ENCODE assay signal across 1 cellular context in the genomic region with DNA sequence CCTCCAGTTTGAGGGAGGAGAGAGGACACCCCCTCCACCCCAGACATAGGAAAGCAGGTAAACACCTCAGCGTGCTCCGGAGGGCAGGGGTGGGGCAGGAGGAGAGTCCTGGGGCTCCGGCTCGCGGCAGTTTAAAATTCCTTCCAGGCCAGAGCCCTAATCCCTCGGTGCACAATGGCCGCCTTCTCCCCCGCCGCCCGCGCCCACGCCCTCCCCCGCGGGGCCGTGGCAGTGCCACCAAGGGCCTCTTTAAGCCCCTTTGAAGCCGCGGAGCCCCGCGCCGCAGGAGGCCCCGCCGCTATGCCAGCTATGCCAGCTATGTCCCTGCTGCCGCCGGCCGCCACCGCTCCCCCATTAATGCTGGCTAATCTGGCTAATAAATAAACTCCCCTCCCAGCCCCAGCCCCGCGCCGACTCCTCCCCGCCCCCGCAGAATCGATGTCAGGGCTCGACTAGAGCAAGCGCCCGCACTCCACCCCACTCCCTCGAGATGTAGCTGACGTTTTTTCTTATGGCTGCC.
TF ChIP-seq lines count a peak whose summit lies in the region.

No MANE protein-coding gene starts in this region.

TF ChIP-seq in SK-N-SH treated with all-trans-retinoic acid at 6 μM for 48 hours, 23 proteins besides CTCF, POLR2A, EP300 and RAD21 (continued from another document):
- TF ChIP-seq, protein P1, sequence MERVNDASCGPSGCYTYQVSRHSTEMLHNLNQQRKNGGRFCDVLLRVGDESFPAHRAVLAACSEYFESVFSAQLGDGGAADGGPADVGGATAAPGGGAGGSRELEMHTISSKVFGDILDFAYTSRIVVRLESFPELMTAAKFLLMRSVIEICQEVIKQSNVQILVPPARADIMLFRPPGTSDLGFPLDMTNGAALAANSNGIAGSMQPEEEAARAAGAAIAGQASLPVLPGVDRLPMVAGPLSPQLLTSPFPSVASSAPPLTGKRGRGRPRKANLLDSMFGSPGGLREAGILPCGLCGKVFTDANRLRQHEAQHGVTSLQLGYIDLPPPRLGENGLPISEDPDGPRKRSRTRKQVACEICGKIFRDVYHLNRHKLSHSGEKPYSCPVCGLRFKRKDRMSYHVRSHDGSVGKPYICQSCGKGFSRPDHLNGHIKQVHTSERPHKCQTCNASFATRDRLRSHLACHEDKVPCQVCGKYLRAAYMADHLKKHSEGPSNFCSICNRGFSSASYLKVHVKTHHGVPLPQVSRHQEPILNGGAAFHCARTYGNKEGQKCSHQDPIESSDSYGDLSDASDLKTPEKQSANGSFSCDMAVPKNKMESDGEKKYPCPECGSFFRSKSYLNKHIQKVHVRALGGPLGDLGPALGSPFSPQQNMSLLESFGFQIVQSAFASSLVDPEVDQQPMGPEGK (CRISPR knock-in tag; IDR thresholded peaks at IDR 0.05; ENCODE audit: borderline replicate concordance), result no peak
- TF ChIP-seq ZNF8 (CRISPR knock-in tag; IDR thresholded peaks at IDR 0.05) (no peak), ZNF565 (CRISPR knock-in tag; conservative IDR thresholded peaks at IDR 0.05; ENCODE audit: low read depth) (no peak)
